Comparison of ENCODE assay signal across 8 cellular contexts in genomic region chr17:70552230-70552981, GRCh38.
DNase-seq lines count a peak whose midpoint lies in the region; ATAC-seq and TF ChIP-seq lines count a peak whose summit lies in the region.

No MANE protein-coding gene starts in this region.

- ATAC-seq in GM18498 (IDR thresholded peaks at IDR 0.05; ENCODE audit: unreplicated experiment), result no peak

- no peaks in the 10 kb centered on the region for H3K27me3 ChIP-seq in OCI-LY3 (ENCODE audit: low read depth, low read length)

- no peaks in the 10 kb centered on the region for H3K36me3 ChIP-seq in OCI-LY3 (replicated peaks; ENCODE audit: low read depth, low read length)

- no peaks in the 10 kb centered on the region for H4K20me1 ChIP-seq in OCI-LY3 (ENCODE audit: insufficient read depth, low read length)

- 0 out of 2 replicates have a peak overlapping the region, but pooled peaks have one; percentile 0 for H3K9ac ChIP-seq in OCI-LY3 (ENCODE audit: low read length)

- DNase-seq in DMS 273 treated with DMSO at 0.1 percent for 48 hours (lab: John Stamatoyannopoulos, UW) (peak; percentile 18), HuH-7.5 (ENCODE audit: low spot score) (peak; percentile 40), dermis microvascular lymphatic vessel endothelial cell (ENCODE audit: low read depth in 2 of 2) (peak; percentile 22 to 51), medulla oblongata (ENCODE audit: extremely low spot score) (peak; percentile 92), T-helper 9 cell (no peak), NCI-H226 (no peak)

- H3K4me2 ChIP-seq in OCI-LY3 (ENCODE audit: low read length), result peak overlapping the region; percentile 32; the same call in 1 of the 2 replicates

- peaks cover 14% of the 10 kb centered on the region for H3K4me1 ChIP-seq in OCI-LY3 (ENCODE audit: low read length)

- no peak overlapping the region for H3K4me3 ChIP-seq in OCI-LY3 (ENCODE audit: low read length)

- H3K27ac ChIP-seq in OCI-LY3 (ENCODE audit: low read length), result no peak overlapping the region

- peak; percentile 68 for TF ChIP-seq CTCF in OCI-LY3 (IDR thresholded peaks at IDR 0.05; ENCODE audit: low read depth, low read length)

- H3K9me3 ChIP-seq in OCI-LY3 (ENCODE audit: insufficient read depth, low read length), result no peaks in the 10 kb centered on the region

- no peaks in the 10 kb centered on the region for H3K79me2 ChIP-seq in OCI-LY3 (ENCODE audit: low read length)

- no peak overlapping the region for H2AFZ ChIP-seq in OCI-LY3 (ENCODE audit: low read depth, low read length)

Comparison
In these comparisons a context has a peak if more than half of its experiments do, and no peak if none do; other contexts are left out.
1. DNase-seq: peak in DMS 273 treated with DMSO at 0.1 percent for 48 hours (single experiment), HuH-7.5 (single experiment), dermis microvascular lymphatic vessel endothelial cell (2 of 2) and medulla oblongata (single experiment); none in T-helper 9 cell (single experiment) and NCI-H226 (single experiment).